ENCODE assay signal across 23 cellular contexts in genomic region chr16:28219283-28219682, GRCh38.
"Had no signal": no experiment of that assay in that cellular context is flagged by ENCODE, and none has a peak within 500 bp of the region (broad histone marks: within the 10 kb centered on the region; RNA-seq: fewer than 3 reads in every experiment).

No MANE protein-coding gene starts in this region.

- ATAC-seq: body of pancreas, natural killer cell, psoas muscle, sciatic nerve, T-cell, upper lobe of right lung had no signal

- H3K9me3 ChIP-seq: body of pancreas, esophagus muscularis mucosa, left ventricle myocardium inferior, psoas muscle, spleen, stomach, testis, upper lobe of right lung had no signal

- H3K36me3 Mint-ChIP-seq: memory B cell, natural killer cell, T-cell had no signal

- H3K27me3 ChIP-seq: body of pancreas, esophagus muscularis mucosa, spleen, stomach, testis, upper lobe of right lung had no signal

- H3K27me3 Mint-ChIP-seq: T-cell had no signal

- H3K4me1 Mint-ChIP-seq: memory B cell, natural killer cell had no signal

- H3K27ac Mint-ChIP-seq: activated naive CD4-positive, alpha-beta T cell treated with anti-CD3 and anti-CD28 coated beads for 36 hours; activated T-helper 2 cell treated with anti-CD3 and anti-CD28 coated beads, Interferon-gamma antibody, Interleukin-2, Interleukin-4, amounts not matched to agents 10 μg/mL and 5 μg/mL and 100 μg/mL, durations not matched to agents 14 hours and 24 hours and 36 hours; memory B cell; natural killer cell had no signal

- H3K4me1 ChIP-seq: body of pancreas, esophagus muscularis mucosa, left ventricle myocardium inferior, psoas muscle, spleen, stomach, testis, upper lobe of right lung had no signal

- H3K4me3 ChIP-seq: body of pancreas, coronary artery, esophagus muscularis mucosa, left ventricle myocardium inferior, psoas muscle, spleen, stomach, testis, upper lobe of right lung had no signal

- H3K9me3 Mint-ChIP-seq: activated naive CD4-positive, alpha-beta T cell treated with anti-CD3 and anti-CD28 coated beads for 36 hours; activated T-helper 2 cell treated with anti-CD3 and anti-CD28 coated beads, Interferon-gamma antibody, Interleukin-2, Interleukin-4, amounts not matched to agents 10 μg/mL and 5 μg/mL and 100 μg/mL, durations not matched to agents 14 hours and 24 hours and 36 hours; memory B cell; natural killer cell; T-cell had no signal

- H3K27ac ChIP-seq: body of pancreas, coronary artery, esophagus muscularis mucosa, left ventricle myocardium inferior, psoas muscle, spleen, stomach, testis, upper lobe of right lung had no signal

- H3K36me3 ChIP-seq: esophagus muscularis mucosa, left ventricle myocardium inferior, spleen, stomach, upper lobe of right lung had no signal

- DNase-seq: activated CD4-positive, alpha-beta T cell treated with anti-CD3 and anti-CD28 coated beads for 1 hour; activated CD4-positive, alpha-beta T cell treated with anti-CD3 and anti-CD28 coated beads, Interleukin-2, amount 50 U/mL, for 48 hours; activated naive CD4-positive, alpha-beta T cell treated with anti-CD3 and anti-CD28 coated beads for 36 hours; body of pancreas; central memory CD4-positive, alpha-beta T cell; foreskin fibroblast; glutamatergic neuron; left ventricle myocardium inferior; natural killer cell; nucleus accumbens; psoas muscle; spleen; stimulated activated CD4-positive, alpha-beta T cell treated with anti-CD3 and anti-CD28 coated beads, Interleukin-1b, Interleukin-23, amount 100 ng/mL, for 48 hours; stomach; T-cell; T1000; testis; upper lobe of right lung had no signal

- H3K4me3 Mint-ChIP-seq: activated naive CD4-positive, alpha-beta T cell treated with anti-CD3 and anti-CD28 coated beads for 36 hours; memory B cell; natural killer cell; T-cell had no signal
